Comparison of ENCODE assay signal across 9 cellular contexts in genomic region chr5:132103969-132104391, GRCh38. TPM values are rescaled to one million over a fixed set of nuclear protein-coding genes. Genes with fewer than 3 reads are reported as not detected.
A peak's percentile ranks its signal among the peaks of the same experiment; 100 is the strongest.
DNase-seq lines count a peak whose midpoint lies in the region; ATAC-seq, FAIRE-seq and TF ChIP-seq lines count a peak whose summit lies in the region.
"Had no signal": no experiment of that assay in that cellular context is flagged by ENCODE, and none has a peak within 500 bp of the region (broad histone marks: within the 10 kb centered on the region; RNA-seq: fewer than 3 reads in every experiment).

No MANE protein-coding gene starts in this region.

- no peaks in the 10 kb centered on the region for H3K36me3 Mint-ChIP-seq in activated naive CD4-positive, alpha-beta T cell treated with anti-CD3 and anti-CD28 coated beads for 36 hours (ENCODE audit: low read depth)
- peaks cover 9% of the 10 kb centered on the region for H3K36me3 Mint-ChIP-seq in activated CD8-positive, alpha-beta memory T cell treated with anti-CD3 and anti-CD28 coated beads, Interleukin-2, amount 10 ng/mL, durations not matched to agents 7 days and 5 days

- H3K9me3 ChIP-seq in tibial artery = no peaks in the 10 kb centered on the region

- H3K27me3 Mint-ChIP-seq in activated naive CD4-positive, alpha-beta T cell treated with anti-CD3 and anti-CD28 coated beads for 36 hours (ENCODE audit: low read depth) = no peaks in the 10 kb centered on the region
- no peaks in the 10 kb centered on the region for H3K27me3 Mint-ChIP-seq in activated CD8-positive, alpha-beta memory T cell treated with anti-CD3 and anti-CD28 coated beads, Interleukin-2, amount 10 ng/mL, durations not matched to agents 7 days and 5 days

- H3K27ac ChIP-seq in tibial artery = peak overlapping the region; percentile 56 to 71

- no peaks in the 10 kb centered on the region for H3K27me3 ChIP-seq in tibial artery

- TF ChIP-seq CTCF in tibial artery (IDR thresholded peaks at IDR 0.05) = no peak

- H3K36me3 ChIP-seq in tibial artery = no peaks in the 10 kb centered on the region

- peak; percentile 39 for DNase-seq in activated naive CD4-positive, alpha-beta T cell treated with anti-CD3 and anti-CD28 coated beads for 36 hours
- DNase-seq in activated naive CD4-positive, alpha-beta T cell (lab: John Stamatoyannopoulos, UW) = no peak
- peak; percentile 78 for DNase-seq in activated CD8-positive, alpha-beta memory T cell treated with anti-CD3 and anti-CD28 coated beads, Interleukin-2, amount 10 ng/mL, durations not matched to agents 7 days and 5 days
- DNase-seq in tibial artery (no peak), head of caudate nucleus (no peak), urothelium cell line (ENCODE audit: low spot score) (no peak), DMS114 treated with DMSO at 0.1 percent for 48 hours (lab: John Stamatoyannopoulos, UW; ENCODE audit: unreplicated experiment) (no peak)

- H3K27ac Mint-ChIP-seq in activated naive CD4-positive, alpha-beta T cell treated with anti-CD3 and anti-CD28 coated beads for 36 hours = peak overlapping the region; percentile 73
- H3K27ac Mint-ChIP-seq in activated CD8-positive, alpha-beta memory T cell treated with anti-CD3 and anti-CD28 coated beads, Interleukin-2, amount 10 ng/mL, durations not matched to agents 7 days and 5 days = peak overlapping the region; percentile 95

- CTCF ChIA-PET in activated naive CD4-positive, alpha-beta T cell treated with anti-CD3 and anti-CD28 coated beads for 36 hours (lab: Charles Lee) = interaction anchor here (0.6 to 1.9 kb wide), 5 partner anchors 11 to 392 kb away, joined by 3 to 9 read pairs (median 4); no protein-coding TSS in a partner anchor
- CTCF ChIA-PET in activated CD8-positive, alpha-beta memory T cell treated with anti-CD3 and anti-CD28 coated beads, Interleukin-2, amount 10 ng/mL, durations not matched to agents 7 days and 5 days (lab: Charles Lee) = interaction anchor here (0.8 to 2.9 kb wide), 7 partner anchors 11 to 76 kb away, joined by 3 to 13 read pairs (median 4); partner anchors contain the start of gene CSF2

- ATAC-seq in HG03064 (IDR thresholded peaks at IDR 0.05; ENCODE audit: low read depth, unreplicated experiment) = peak; percentile 25
- ATAC-seq in activated CD8-positive, alpha-beta memory T cell treated with anti-CD3 and anti-CD28 coated beads, Interleukin-2, amount 10 ng/mL, durations not matched to agents 7 days and 5 days = peak; percentile 40

- intact Hi-C loops in activated naive CD4-positive, alpha-beta T cell treated with anti-CD3 and anti-CD28 coated beads for 36 hours (cut with micrococcal nuclease) = loop anchor here (1.0 to 10.0 kb wide), 11 partner anchors 34 to 1029 kb away; partner anchors contain the start of genes IRF1 and RAPGEF6
- intact Hi-C loops in tibial artery (cut with DNase I; ENCODE audit: low total_unique reads) (no loop called here), head of caudate nucleus (cut with DNase I) (no loop called here)

- FAIRE-seq in urothelium cell line (lab: Jason Lieb, UNC) = no peak

- H3K4me1 ChIP-seq in tibial artery = peaks cover 0 to 34% (median 19%) of the 10 kb centered on the region in 4 donors

- no peak overlapping the region for H3K4me3 Mint-ChIP-seq in activated naive CD4-positive, alpha-beta T cell treated with anti-CD3 and anti-CD28 coated beads for 36 hours
- peak overlapping the region; percentile 38 for H3K4me3 Mint-ChIP-seq in activated CD8-positive, alpha-beta memory T cell treated with anti-CD3 and anti-CD28 coated beads, Interleukin-2, amount 10 ng/mL, durations not matched to agents 7 days and 5 days

- no peak overlapping the region for H3K4me3 ChIP-seq in tibial artery

- H3K9me3 Mint-ChIP-seq in activated naive CD4-positive, alpha-beta T cell treated with anti-CD3 and anti-CD28 coated beads for 36 hours = peaks cover 2% of the 10 kb centered on the region
- H3K9me3 Mint-ChIP-seq in activated CD8-positive, alpha-beta memory T cell treated with anti-CD3 and anti-CD28 coated beads, Interleukin-2, amount 10 ng/mL, durations not matched to agents 7 days and 5 days (ENCODE audit: low read depth) = no peaks in the 10 kb centered on the region

- H3K4me1 Mint-ChIP-seq in activated naive CD4-positive, alpha-beta T cell treated with anti-CD3 and anti-CD28 coated beads for 36 hours (ENCODE audit: low read depth) = peaks cover 56% of the 10 kb centered on the region
- peaks cover 78% of the 10 kb centered on the region for H3K4me1 Mint-ChIP-seq in activated CD8-positive, alpha-beta memory T cell treated with anti-CD3 and anti-CD28 coated beads, Interleukin-2, amount 10 ng/mL, durations not matched to agents 7 days and 5 days

RNA-seq across cellular contexts. Expression of gene CSF2, which starts 30.4 kb away (rescaled TPM):
- total RNA-seq in activated naive CD4-positive, alpha-beta T cell treated with anti-CD3 and anti-CD28 coated beads for 36 hours = under 1 TPM in 1 of 2 experiments, not detected in 1; 0.30 TPM
- 100 to 1,000 TPM in 1 of 2 experiments, 1 to 10 TPM in 1; 4.9 to 164 TPM for total RNA-seq in activated CD8-positive, alpha-beta memory T cell treated with anti-CD3 and anti-CD28 coated beads, Interleukin-2, amount 10 ng/mL, durations not matched to agents 7 days and 5 days

RNA-seq across cellular contexts. Expression of gene IL3, which starts 43.5 kb away (rescaled TPM):
- total RNA-seq in activated naive CD4-positive, alpha-beta T cell treated with anti-CD3 and anti-CD28 coated beads for 36 hours = not detected
- total RNA-seq in activated CD8-positive, alpha-beta memory T cell treated with anti-CD3 and anti-CD28 coated beads, Interleukin-2, amount 10 ng/mL, durations not matched to agents 7 days and 5 days = 1 to 10 TPM in 1 of 2 experiments, under 1 TPM in 1; 0.47 to 1.5 TPM
- total RNA-seq: lung microvascular endothelial cell had no signal

Comparison
In these comparisons a context has a peak if more than half of its experiments do, and no peak if none do; other contexts are left out.
1. DNase-seq: peak in activated naive CD4-positive, alpha-beta T cell treated with anti-CD3 and anti-CD28 coated beads for 36 hours (single experiment) and activated CD8-positive, alpha-beta memory T cell treated with anti-CD3 and anti-CD28 coated beads, Interleukin-2, amount 10 ng/mL, durations not matched to agents 7 days and 5 days (single experiment); none in activated naive CD4-positive, alpha-beta T cell (0 of 4), tibial artery (0 of 2), head of caudate nucleus (0 of 42), urothelium cell line (single experiment) and DMS114 treated with DMSO at 0.1 percent for 48 hours (single experiment).
2. RNA of gene CSF2, which starts 30.4 kb away (total RNA-seq): 4.9 to 164 TPM in activated CD8-positive, alpha-beta memory T cell treated with anti-CD3 and anti-CD28 coated beads, Interleukin-2, amount 10 ng/mL, durations not matched to agents 7 days and 5 days; 0.30 TPM in activated naive CD4-positive, alpha-beta T cell treated with anti-CD3 and anti-CD28 coated beads for 36 hours; every median in the first group is over 4 times any median in the second.